In genomic region chr17:66378296-66378695, GRCh38 we compare ENCODE assay signal across 26 cellular contexts.
"Had no signal": no experiment of that assay in that cellular context is flagged by ENCODE, and none has a peak within 500 bp of the region (broad histone marks: within the 10 kb centered on the region; RNA-seq: fewer than 3 reads in every experiment).

No MANE protein-coding gene starts in this region.

- H3K27me3 Mint-ChIP-seq: activated T-helper 17 cell treated with anti-CD3 and anti-CD28 coated beads, Interleukin-2, amount 50 U/mL, for 72 hours; central memory CD8-positive, alpha-beta T cell; effector memory CD8-positive, alpha-beta T cell; naive thymus-derived CD8-positive, alpha-beta T cell; progenitor cell of endocrine pancreas; T-cell had no signal

- H3K9ac ChIP-seq: neural progenitor cell had no signal

- H3K4me1 ChIP-seq: breast epithelium, tibial artery had no signal

- H3K4me3 ChIP-seq: breast epithelium, colonic mucosa, dorsolateral prefrontal cortex, esophagus muscularis mucosa, gastrocnemius medialis, left lung, neural progenitor cell, sigmoid colon, spleen, tibial artery had no signal

- H2AFZ ChIP-seq: neural progenitor cell had no signal

- H3K9me3 Mint-ChIP-seq: activated T-helper 17 cell treated with anti-CD3 and anti-CD28 coated beads, Interleukin-2, amount 50 U/mL, for 72 hours; central memory CD8-positive, alpha-beta T cell; effector memory CD8-positive, alpha-beta T cell; naive thymus-derived CD8-positive, alpha-beta T cell; neural progenitor cell; T-cell had no signal

- ATAC-seq: activated CD8-positive, alpha-beta T cell treated with anti-CD3 and anti-CD28 coated beads, Interleukin-2, amount 10 ng/mL, durations not matched to agents 7 days and 5 days; activated T-helper 17 cell treated with anti-CD3 and anti-CD28 coated beads, Interleukin-2, amount 50 U/mL, for 72 hours; effector memory CD8-positive, alpha-beta T cell; gastrocnemius medialis; left lung; naive thymus-derived CD8-positive, alpha-beta T cell; T-cell had no signal

- H3K36me3 ChIP-seq: breast epithelium, colonic mucosa, esophagus muscularis mucosa, gastrocnemius medialis, left lung, neural progenitor cell, sigmoid colon, spleen, tibial artery, WERI-Rb-1 had no signal

- H3K27ac ChIP-seq: breast epithelium, colonic mucosa, dorsolateral prefrontal cortex, esophagus muscularis mucosa, gastrocnemius medialis, left lung, neural progenitor cell, sigmoid colon, spleen, tibial artery, WERI-Rb-1 had no signal

- H3K9me3 ChIP-seq: breast epithelium, colonic mucosa, esophagus muscularis mucosa, gastrocnemius medialis, left lung, sigmoid colon, spleen, tibial artery had no signal

- H3K27ac Mint-ChIP-seq: activated CD8-positive, alpha-beta T cell treated with anti-CD3 and anti-CD28 coated beads, Interleukin-2, amount 10 ng/mL, durations not matched to agents 7 days and 5 days; activated T-helper 17 cell treated with anti-CD3 and anti-CD28 coated beads, Interleukin-2, amount 50 U/mL, for 72 hours; neural progenitor cell; progenitor cell of endocrine pancreas; T-cell had no signal

- H3K4me3 Mint-ChIP-seq: activated CD8-positive, alpha-beta T cell treated with anti-CD3 and anti-CD28 coated beads, Interleukin-2, amount 10 ng/mL, durations not matched to agents 7 days and 5 days; activated T-helper 17 cell treated with anti-CD3 and anti-CD28 coated beads, Interleukin-2, amount 50 U/mL, for 72 hours; central memory CD8-positive, alpha-beta T cell; effector memory CD8-positive, alpha-beta T cell; naive thymus-derived CD8-positive, alpha-beta T cell; neural progenitor cell; T-cell had no signal

- H3K4me2 ChIP-seq: neural progenitor cell had no signal

- H3K36me3 Mint-ChIP-seq: neural progenitor cell, T-cell had no signal

- H3K27me3 ChIP-seq: breast epithelium, colonic mucosa, dorsolateral prefrontal cortex, esophagus muscularis mucosa, gastrocnemius medialis, left lung, neural progenitor cell, sigmoid colon, spleen, tibial artery had no signal

- DNase-seq: activated CD4-positive, alpha-beta T cell treated with anti-CD3 and anti-CD28 coated beads, Interleukin-2, amount 50 U/mL, for 1 hour; activated CD4-positive, CD25-positive, alpha-beta regulatory T cell treated with anti-CD3 and anti-CD28 coated beads, Interleukin-2, amount 50 U/mL, for 72 hours; activated CD8-positive, alpha-beta T cell treated with anti-CD3 and anti-CD28 coated beads, Interleukin-2, amount 10 ng/mL, durations not matched to agents 7 days and 5 days; activated naive CD4-positive, alpha-beta T cell; colonic mucosa; dorsolateral prefrontal cortex; effector memory CD8-positive, alpha-beta T cell; gastrocnemius medialis; head of caudate nucleus; kidney; left lung; naive thymus-derived CD8-positive, alpha-beta T cell; retina; sigmoid colon; spleen; stimulated activated CD4-positive, alpha-beta T cell treated with anti-CD3 and anti-CD28 coated beads, Interleukin-4, amount 100 ng/mL, for 24 hours; stimulated activated naive CD4-positive, alpha-beta T cell treated with Interleukin-2 at 50 U/mL for 16 hours; T-cell; tibial artery; WERI-Rb-1 had no signal

- H3K4me1 Mint-ChIP-seq: central memory CD8-positive, alpha-beta T cell had no signal
